27 cellular contexts compared by ENCODE assay signal in the genomic region with DNA sequence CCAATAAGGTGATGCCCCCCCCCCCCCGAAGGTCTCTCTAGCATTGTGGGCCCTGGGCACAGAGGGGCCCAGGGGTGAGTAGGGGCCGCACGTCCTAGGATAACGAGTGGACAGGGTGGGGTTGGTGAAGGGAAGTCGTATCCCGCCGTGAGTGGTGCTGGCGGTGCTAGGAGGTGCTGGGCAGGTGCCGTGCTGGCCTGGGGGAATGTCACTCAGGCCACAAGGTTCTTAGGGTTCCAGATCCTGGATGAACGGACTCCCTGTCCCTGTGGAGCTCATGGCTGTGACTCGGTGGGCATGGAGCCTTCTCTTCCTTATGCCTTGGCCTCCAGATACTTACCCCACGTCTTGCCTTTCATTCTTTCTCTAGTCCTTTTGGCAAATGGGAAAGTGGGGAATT.
DNase-seq lines count a peak whose midpoint lies in the region; ATAC-seq and TF ChIP-seq lines count a peak whose summit lies in the region.
"Had no signal": no experiment of that assay in that cellular context is flagged by ENCODE, and none has a peak within 500 bp of the region (broad histone marks: within the 10 kb centered on the region; RNA-seq: fewer than 3 reads in every experiment).

No MANE protein-coding gene starts in this region.

- no peak overlapping the region for H3K18ac ChIP-seq in trophoblast cell (ENCODE audit: low read length)

- no peak overlapping the region for H3K4me3 Mint-ChIP-seq in osteocyte (ENCODE audit: unreplicated experiment)
- H3K4me3 Mint-ChIP-seq in T-helper 2 cell treated with Interferon-gamma antibody and Interleukin-4, amounts not matched to agents 5 μg/mL and 100 μg/mL, for 36 hours, result no peak overlapping the region
- H3K4me3 Mint-ChIP-seq: B cell; CD8-positive, alpha-beta T cell; GM23338 had no signal

- no peak for ATAC-seq in HG02610 (IDR thresholded peaks at IDR 0.05; ENCODE audit: unreplicated experiment)
- ATAC-seq: CD8-positive, alpha-beta T cell; GM12878; GM23338; PC-3 had no signal

- H3K4me2 ChIP-seq in trophoblast cell (ENCODE audit: low read length), result no peak overlapping the region
- H3K4me2 ChIP-seq: GM23338 had no signal

- no peaks in the 10 kb centered on the region for H3K4me1 Mint-ChIP-seq in osteocyte (ENCODE audit: unreplicated experiment)
- no peaks in the 10 kb centered on the region for H3K4me1 Mint-ChIP-seq in T-helper 2 cell treated with Interferon-gamma antibody and Interleukin-4, amounts not matched to agents 5 μg/mL and 100 μg/mL, for 36 hours (ENCODE audit: low read depth)
- H3K4me1 Mint-ChIP-seq: B cell had no signal

- H3K9me3 ChIP-seq in esophagus muscularis mucosa (no peaks in the 10 kb centered on the region), vagina (no peaks in the 10 kb centered on the region), trophoblast cell (ENCODE audit: insufficient read depth, low read depth, low read length) (no peaks in the 10 kb centered on the region)
- H3K9me3 ChIP-seq: Caco-2, MG63, SJCRH30 had no signal

- no peak overlapping the region for H2BK5ac ChIP-seq in trophoblast cell (ENCODE audit: low read depth, low read length, poor library complexity)

- H3K79me1 ChIP-seq in trophoblast cell (ENCODE audit: low read length), result no peaks in the 10 kb centered on the region

- DNase-seq in coronary artery (ENCODE audit: low spot score) (peak; percentile 35), esophagus muscularis mucosa (ENCODE audit: extremely low spot score) (peak; percentile 81), osteocyte (ENCODE audit: extremely low spot score, unreplicated experiment) (peak; percentile 69), vagina (ENCODE audit: extremely low spot score in 2 of 2) (peak; percentile 61 to 67), trophoblast cell (no peak)
- no peak for DNase-seq in T-helper 2 cell treated with Interferon-gamma antibody and Interleukin-4, amounts not matched to agents 5 μg/mL and 100 μg/mL, for 36 hours (ENCODE audit: low spot score)
- DNase-seq: Caco-2; DMS79; EL; GDM1; HCEC 1CT; IMR-90; KG1; MG63; NCI-H2029 treated with DMSO at 0.1 percent for 48 hours; NCI-H446 treated with DMSO at 0.1 percent for 48 hours; NCI-H526; NCI-H82; NK-92 treated with Interleukin-12 subunit alpha and Interleukin-12 subunit beta, amount 100 ng/mL, for 24 hours; PC-3; SJCRH30 had no signal

- no peak overlapping the region for H2BK12ac ChIP-seq in trophoblast cell (ENCODE audit: low read length)

- H3K27ac ChIP-seq in coronary artery, result no peak overlapping the region
- H3K27ac ChIP-seq in esophagus muscularis mucosa (replicated peaks in 1 of 4), result no peak overlapping the region
- H3K27ac ChIP-seq in vagina, result no peak overlapping the region
- H3K27ac ChIP-seq in trophoblast cell (ENCODE audit: low read depth, low read length), result no peak overlapping the region
- H3K27ac ChIP-seq: C4-2B, SJCRH30 had no signal

- H3K4ac ChIP-seq in trophoblast cell (ENCODE audit: low read depth, low read length), result no peak overlapping the region

- H3K36me3 ChIP-seq in esophagus muscularis mucosa (no peaks in the 10 kb centered on the region), vagina (no peaks in the 10 kb centered on the region), trophoblast cell (ENCODE audit: control insufficient read depth in 1 of 2, insufficient read depth in 2 of 2, low read length in 2 of 2) (no peaks in the 10 kb centered on the region)
- H3K36me3 ChIP-seq: MG63, SJCRH30 had no signal

- no peak overlapping the region for H2AFZ ChIP-seq in trophoblast cell (ENCODE audit: insufficient read depth, low read length, poor library complexity)
- H2AFZ ChIP-seq: GM23338 had no signal

- TF ChIP-seq CTCF in coronary artery (IDR thresholded peaks at IDR 0.05) (no peak), esophagus muscularis mucosa (IDR thresholded peaks at IDR 0.05) (no peak), osteocyte (IDR thresholded peaks at IDR 0.05) (no peak), vagina (IDR thresholded peaks at IDR 0.05) (no peak)

- no peak for TF ChIP-seq POLR2A in esophagus muscularis mucosa (IDR thresholded peaks at IDR 0.05; ENCODE audit: low read depth)
- no peak for TF ChIP-seq POLR2A in vagina (IDR thresholded peaks at IDR 0.05)

- H3K27me3 Mint-ChIP-seq in osteocyte (ENCODE audit: unreplicated experiment), result no peaks in the 10 kb centered on the region
- no peaks in the 10 kb centered on the region for H3K27me3 Mint-ChIP-seq in T-helper 2 cell treated with Interferon-gamma antibody and Interleukin-4, amounts not matched to agents 5 μg/mL and 100 μg/mL, for 36 hours (ENCODE audit: low read depth)
- H3K27me3 Mint-ChIP-seq: B cell had no signal

- H3K4me3 ChIP-seq in coronary artery (no peak overlapping the region), esophagus muscularis mucosa (no peak overlapping the region), vagina (no peak overlapping the region), trophoblast cell (ENCODE audit: low read depth, low read length) (no peak overlapping the region)
- H3K4me3 ChIP-seq: GM12878, GM23338, MG63, SJCRH30 had no signal

- peaks cover 10% of the 10 kb centered on the region for H3K9me3 Mint-ChIP-seq in osteocyte (ENCODE audit: unreplicated experiment)
- H3K9me3 Mint-ChIP-seq in T-helper 2 cell treated with Interferon-gamma antibody and Interleukin-4, amounts not matched to agents 5 μg/mL and 100 μg/mL, for 36 hours, result no peaks in the 10 kb centered on the region
- H3K9me3 Mint-ChIP-seq: GM23338 had no signal

- no peak overlapping the region for H2AK5ac ChIP-seq in trophoblast cell (ENCODE audit: low read length)

- H3K27ac Mint-ChIP-seq in osteocyte (ENCODE audit: unreplicated experiment), result no peak overlapping the region
- H3K27ac Mint-ChIP-seq in T-helper 2 cell treated with Interferon-gamma antibody and Interleukin-4, amounts not matched to agents 5 μg/mL and 100 μg/mL, for 36 hours, result no peak overlapping the region
- H3K27ac Mint-ChIP-seq: B cell; CD8-positive, alpha-beta T cell; GM23338 had no signal

- H3K27me3 ChIP-seq in esophagus muscularis mucosa (peaks cover 0 to 24% (median 0%) of the 10 kb centered on the region in 4 donors), vagina (no peaks in the 10 kb centered on the region), trophoblast cell (ENCODE audit: insufficient read depth, low read length) (peaks cover under 1% of the 10 kb centered on the region)
- H3K27me3 ChIP-seq: MG63, SJCRH30 had no signal

- H2BK120ac ChIP-seq in trophoblast cell (ENCODE audit: insufficient read depth, low read length, poor library complexity), result no peak overlapping the region

- no peaks in the 10 kb centered on the region for H3K79me2 ChIP-seq in trophoblast cell (ENCODE audit: control insufficient read depth, insufficient read depth, low read length, poor library complexity)

- H4K8ac ChIP-seq in trophoblast cell (ENCODE audit: low read depth, low read length), result no peak overlapping the region

- no peak overlapping the region for H4K91ac ChIP-seq in trophoblast cell (ENCODE audit: low read depth, low read length)

- no peaks in the 10 kb centered on the region for H3K4me1 ChIP-seq in esophagus muscularis mucosa
- no peaks in the 10 kb centered on the region for H3K4me1 ChIP-seq in vagina
- peaks cover 0 to 5% of the 10 kb centered on the region in 2 experiments for H3K4me1 ChIP-seq in trophoblast cell (ENCODE audit: control insufficient read depth in 1 of 2, insufficient read depth in 2 of 2, low read length in 2 of 2)
- H3K4me1 ChIP-seq: Caco-2, SJCRH30 had no signal

- H3K36me3 Mint-ChIP-seq in osteocyte (ENCODE audit: unreplicated experiment), result no peaks in the 10 kb centered on the region
- no peaks in the 10 kb centered on the region for H3K36me3 Mint-ChIP-seq in T-helper 2 cell treated with Interferon-gamma antibody and Interleukin-4, amounts not matched to agents 5 μg/mL and 100 μg/mL, for 36 hours (ENCODE audit: low read depth)
- H3K36me3 Mint-ChIP-seq: CD8-positive, alpha-beta T cell had no signal

- H3K23ac ChIP-seq in trophoblast cell (ENCODE audit: low read length), result no peak overlapping the region

- no peak overlapping the region for H3K14ac ChIP-seq in trophoblast cell (ENCODE audit: low read length)

- intact Hi-C loops in esophagus muscularis mucosa (cut with DNase I) (no loop called here), vagina (cut with DNase I) (no loop called here)

- TF ChIP-seq EP300 in esophagus muscularis mucosa (IDR thresholded peaks at IDR 0.05), result no peak

- H3K9ac ChIP-seq in trophoblast cell (ENCODE audit: low read length), result no peak overlapping the region

- no peak overlapping the region for H4K12ac ChIP-seq in trophoblast cell (ENCODE audit: low read depth, low read length)

- 72% methylated on average over 12 of the region's 12 CpGs for WGBS in esophagus muscularis mucosa
- no CpG with 5 or more reads among the region's 12 CpGs for WGBS in trophoblast cell (ENCODE audit: extremely low coverage, insufficient coverage, insufficient read length)

Comparison
In these comparisons a context has a peak if more than half of its experiments do, and no peak if none do; other contexts are left out.
1. DNase-seq: peak in coronary artery (single experiment), esophagus muscularis mucosa (single experiment), osteocyte (single experiment) and vagina (2 of 2); none in trophoblast cell (0 of 2) and T-helper 2 cell treated with Interferon-gamma antibody and Interleukin-4, amounts not matched to agents 5 μg/mL and 100 μg/mL, for 36 hours (single experiment).